Comparison of ENCODE assay signal across 8 cellular contexts in the genomic region with DNA sequence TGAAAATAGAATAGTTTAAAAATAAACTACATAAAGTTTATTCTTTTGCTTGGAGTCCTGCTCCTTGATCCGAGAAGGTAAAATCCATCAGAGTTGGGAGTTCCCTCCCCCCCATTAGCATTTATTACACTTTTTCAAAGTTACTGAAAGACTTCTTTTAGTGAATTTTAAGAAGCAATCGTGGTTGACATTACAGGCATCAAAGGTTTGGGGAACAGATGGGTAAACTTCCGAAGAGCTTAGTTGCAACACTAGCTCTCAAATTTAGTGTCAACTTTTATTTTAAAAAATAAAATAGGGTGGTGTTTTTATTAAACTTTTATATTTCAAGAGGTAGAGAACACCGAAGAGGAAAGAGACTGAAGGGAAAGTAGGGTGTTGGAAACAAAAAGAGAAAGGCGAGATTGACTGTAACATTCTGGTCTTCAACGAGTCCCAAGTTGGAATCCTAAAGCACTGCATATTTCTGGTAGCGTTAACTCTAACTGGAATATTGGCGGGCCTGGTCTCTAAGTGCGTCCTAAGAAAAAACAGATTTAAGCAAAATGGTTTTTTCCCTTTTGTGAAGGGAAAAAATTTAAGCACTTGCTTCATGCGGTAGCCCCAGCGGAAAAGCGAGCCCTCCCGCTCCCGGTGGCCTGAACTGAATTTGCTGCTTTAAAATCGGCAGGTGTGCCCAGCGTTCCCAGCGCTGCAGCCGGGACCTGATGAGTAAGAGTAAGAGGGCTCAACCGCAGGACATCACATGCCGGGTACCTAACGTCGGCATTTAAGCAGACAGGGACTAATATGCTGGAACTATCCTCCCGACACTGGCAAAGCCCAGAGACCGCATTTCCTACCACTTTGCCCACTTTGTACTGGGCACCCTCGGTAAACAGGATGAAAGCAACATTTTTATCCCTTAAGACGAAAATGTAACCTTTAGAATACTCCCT. TPM values are rescaled to one million over a fixed set of nuclear protein-coding genes. Genes with fewer than 3 reads are reported as not detected.
A peak's percentile ranks its signal among the peaks of the same experiment; 100 is the strongest.
DNase-seq lines count a peak whose midpoint lies in the region; ATAC-seq and TF ChIP-seq lines count a peak whose summit lies in the region.

No MANE protein-coding gene starts in this region.

- intact Hi-C loops in MCF 10A (cut with micrococcal nuclease): loop anchor here (10.0 kb wide), 1 partner anchor 803 kb away; no protein-coding TSS in a partner anchor

- no peak for TF ChIP-seq RAD21 in SK-N-SH (IDR thresholded peaks at IDR 0.05; ENCODE audit: low read length)
- no peak for TF ChIP-seq RAD21 in liver (IDR thresholded peaks at IDR 0.05)

- 96% methylated on average over 26 of the region's 26 CpGs for WGBS in SK-N-SH (ENCODE audit: low lambda C conversion rate)
- 84% methylated on average over 26 of the region's 26 CpGs for WGBS in liver
- 77% methylated on average over 26 of the region's 26 CpGs for WGBS in suprapubic skin

- H3K4me1 ChIP-seq in SK-N-SH (ENCODE audit: control insufficient read depth in 1 of 2, insufficient read depth in 2 of 2, low read depth in 1 of 2, low read length in 1 of 2): peaks cover 0 to 13% of the 10 kb centered on the region in 2 experiments; a peak in 2 of 4 replicates
- peaks cover 6 to 31% (median 25%) of the 10 kb centered on the region in 4 donors for H3K4me1 ChIP-seq in liver (ENCODE audit: control insufficient read depth in 4 of 4, insufficient read depth in 4 of 4, low read length in 3 of 4)
- peaks cover 61% of the 10 kb centered on the region for H3K4me1 ChIP-seq in suprapubic skin

- no peaks in the 10 kb centered on the region for H3K9me3 ChIP-seq in SK-N-SH
- no peaks in the 10 kb centered on the region for H3K9me3 ChIP-seq in liver (ENCODE audit: control insufficient read depth in 4 of 4, low read length in 3 of 4)
- no peaks in the 10 kb centered on the region for H3K9me3 ChIP-seq in suprapubic skin

- H3K9ac ChIP-seq in SK-N-SH (peak overlapping the region; percentile 85; the same call in 1 of the 2 replicates), liver (ENCODE audit: low read depth in 1 of 2, low read length in 2 of 2) (peak overlapping the region; percentile 89 to 91)

- POLR2A ChIA-PET in SK-N-SH (lab: Yijun Ruan, JAX) (interaction anchor here (1.2 to 2.1 kb wide), 2 partner anchors 26 to 164 kb away, joined by 3 to 8 read pairs; no protein-coding TSS in a partner anchor), MCF 10A (lab: Yijun Ruan, JAX) (interaction anchor here (0.6 to 15.8 kb wide), 9 partner anchors 28 to 445 kb away, joined by 3 to 369 read pairs (median 4); partner anchors contain the start of gene NFIA)

- no TSS peak for BruUV-seq in MCF 10A (replicated peaks; lab: Mats Ljungman, UMichigan)

- H3K36me3 Mint-ChIP-seq in MCF 10A (ENCODE audit: insufficient read depth, unreplicated experiment): no peaks in the 10 kb centered on the region

- H3K27ac ChIP-seq in SK-N-SH (ENCODE audit: low read depth in 2 of 2, low read length in 1 of 2) (no peak overlapping the region; a peak in 1 of 4 replicates), liver (ENCODE audit: low read depth in 1 of 2, low read length in 2 of 2) (peak overlapping the region in 1 of 2 donors; percentile 78), suprapubic skin (peak overlapping the region; percentile 98)

- DNase-seq in SK-N-SH (no peak), MCF 10A (ENCODE audit: unreplicated experiment) (no peak), suprapubic skin (ENCODE audit: low spot score in 2 of 2) (no peak), GM13977 (ENCODE audit: low spot score) (no peak), SW 1271 (lab: John Stamatoyannopoulos, UW) (no peak)

- peak overlapping the region; percentile 92 for H3K4me2 ChIP-seq in SK-N-SH

- no peaks in the 10 kb centered on the region for H3K27me3 Mint-ChIP-seq in MCF 10A (ENCODE audit: insufficient read depth, unreplicated experiment)

- in situ Hi-C loops in GM13977 (cut with MboI; ENCODE audit: low pct_unique_long_range_greater_than_20kb, low sequenced_read_pairs, unreplicated experiment): no loop called here

- TF ChIP-seq EP300 in SK-N-SH (IDR thresholded peaks at IDR 0.05; ENCODE audit: borderline replicate concordance in 1 of 2, low read depth in 1 of 2, low read length in 1 of 2) (no peak), suprapubic skin (IDR thresholded peaks at IDR 0.05) (no peak)

- H3K36me3 ChIP-seq in SK-N-SH (replicated peaks in 1 of 2; ENCODE audit: control insufficient read depth in 1 of 2, insufficient read depth in 2 of 2, low read length in 1 of 2): no peaks in the 10 kb centered on the region
- H3K36me3 ChIP-seq in liver (ENCODE audit: control insufficient read depth in 4 of 4, insufficient read depth in 3 of 4, low read depth in 1 of 4, low read length in 3 of 4): no peaks in the 10 kb centered on the region
- H3K36me3 ChIP-seq in suprapubic skin: no peaks in the 10 kb centered on the region

- no peak for TF ChIP-seq POLR2A in suprapubic skin (IDR thresholded peaks at IDR 0.05)

- no peaks in the 10 kb centered on the region for H3K9me2 ChIP-seq in SK-N-SH

- H3K4me3 Mint-ChIP-seq in MCF 10A (ENCODE audit: unreplicated experiment): peak overlapping the region; percentile 76

- H2AFZ ChIP-seq in SK-N-SH (ENCODE audit: low read depth): no peak overlapping the region

- CTCF ChIA-PET in SK-N-SH (lab: Yijun Ruan, JAX): interaction anchor here (0.8 to 5.6 kb wide), 11 partner anchors 26 to 1075 kb away, joined by 3 to 43 read pairs (median 9); no protein-coding TSS in a partner anchor
- CTCF ChIA-PET in MCF 10A (lab: Yijun Ruan, JAX): interaction anchor here (0.6 to 5.3 kb wide), 7 partner anchors 27 to 401 kb away, joined by 3 to 77 read pairs (median 36); no protein-coding TSS in a partner anchor

- no peaks in the 10 kb centered on the region for H4K20me1 ChIP-seq in SK-N-SH (ENCODE audit: insufficient read depth)

- ATAC-seq in SK-N-SH treated with all-trans-retinoic acid at 6 μM for 48 hours (no peak), GM18517 (IDR thresholded peaks at IDR 0.05; ENCODE audit: unreplicated experiment) (no peak)

- H3F3A ChIP-seq in SK-N-SH (replicated peaks; ENCODE audit: insufficient read depth): no peaks in the 10 kb centered on the region

- no peaks in the 10 kb centered on the region for H3K79me2 ChIP-seq in SK-N-SH (ENCODE audit: insufficient read depth)

- no peaks in the 10 kb centered on the region for H3K9me3 Mint-ChIP-seq in MCF 10A (ENCODE audit: unreplicated experiment)

- peaks cover 19% of the 10 kb centered on the region for H3K4me1 Mint-ChIP-seq in MCF 10A (ENCODE audit: insufficient read depth, unreplicated experiment)

- H3K4me3 ChIP-seq in SK-N-SH (ENCODE audit: low read depth in 2 of 2, low read length in 1 of 2): peak overlapping the region; percentile 84 to 92; a peak in 3 of 4 replicates
- H3K4me3 ChIP-seq in liver (ENCODE audit: low read depth in 1 of 3, low read length in 3 of 3): peak overlapping the region in 2 of 3 donors; percentile 69 to 93
- H3K4me3 ChIP-seq in suprapubic skin: peak overlapping the region; percentile 86

- H3K27ac Mint-ChIP-seq in MCF 10A (ENCODE audit: low read depth, unreplicated experiment): no peak overlapping the region

- H3K27me3 ChIP-seq in SK-N-SH (ENCODE audit: insufficient read depth) (no peaks in the 10 kb centered on the region), liver (ENCODE audit: control insufficient read depth in 4 of 4, insufficient read depth in 4 of 4, low read length in 3 of 4) (no peaks in the 10 kb centered on the region), suprapubic skin (no peaks in the 10 kb centered on the region)

- TF ChIP-seq CTCF in SK-N-SH (IDR thresholded peaks at IDR 0.05) (no peak), MCF 10A (IDR thresholded peaks at IDR 0.05; ENCODE audit: unreplicated experiment) (no peak), liver (IDR thresholded peaks at IDR 0.05; ENCODE audit: low read depth, low read length, missing input control) (no peak), suprapubic skin (IDR thresholded peaks at IDR 0.05) (no peak), GM13977 (IDR thresholded peaks at IDR 0.05; ENCODE audit: extremely low read depth, insufficient read depth, missing control alignments) (no peak)

TF ChIP-seq in SK-N-SH, 30 proteins besides CTCF, POLR2A, EP300 and RAD21 (continues in another document):
- TF ChIP-seq NRF1 (IDR thresholded peaks at IDR 0.05; ENCODE audit: low read depth, low read length): no peak
- no peak for TF ChIP-seq TAF1 (IDR thresholded peaks at IDR 0.05; ENCODE audit: borderline replicate concordance, low read depth, low read length)
- TF ChIP-seq EZH2phosphoT487 (IDR thresholded peaks at IDR 0.05; ENCODE audit: borderline replicate concordance, low read depth): no peak
- no peak for TF ChIP-seq JUND (IDR thresholded peaks at IDR 0.05)
- TF ChIP-seq POLR2AphosphoS5 (IDR thresholded peaks at IDR 0.05; ENCODE audit: low read depth, low read length): no peak
- TF ChIP-seq SIN3A (IDR thresholded peaks at IDR 0.05; ENCODE audit: borderline replicate concordance, low read depth, low read length): no peak
- no peak for TF ChIP-seq MEF2A (IDR thresholded peaks at IDR 0.05; ENCODE audit: borderline replicate concordance, low read depth)

TF ChIP-seq in SK-N-SH treated with all-trans-retinoic acid at 6 μM for 48 hours, 23 proteins besides CTCF, POLR2A, EP300 and RAD21 (continues in another document):
- TF ChIP-seq ZFP30 (CRISPR knock-in tag; IDR thresholded peaks at IDR 0.05): no peak
- no peak for TF ChIP-seq ZC3H10 (CRISPR knock-in tag; IDR thresholded peaks at IDR 0.05)
- no peak for TF ChIP-seq ESRRG (CRISPR knock-in tag; IDR thresholded peaks at IDR 0.05)

TF ChIP-seq in liver, 16 proteins besides CTCF, POLR2A, EP300 and RAD21 (continues in another document):
- TF ChIP-seq, protein P1, sequence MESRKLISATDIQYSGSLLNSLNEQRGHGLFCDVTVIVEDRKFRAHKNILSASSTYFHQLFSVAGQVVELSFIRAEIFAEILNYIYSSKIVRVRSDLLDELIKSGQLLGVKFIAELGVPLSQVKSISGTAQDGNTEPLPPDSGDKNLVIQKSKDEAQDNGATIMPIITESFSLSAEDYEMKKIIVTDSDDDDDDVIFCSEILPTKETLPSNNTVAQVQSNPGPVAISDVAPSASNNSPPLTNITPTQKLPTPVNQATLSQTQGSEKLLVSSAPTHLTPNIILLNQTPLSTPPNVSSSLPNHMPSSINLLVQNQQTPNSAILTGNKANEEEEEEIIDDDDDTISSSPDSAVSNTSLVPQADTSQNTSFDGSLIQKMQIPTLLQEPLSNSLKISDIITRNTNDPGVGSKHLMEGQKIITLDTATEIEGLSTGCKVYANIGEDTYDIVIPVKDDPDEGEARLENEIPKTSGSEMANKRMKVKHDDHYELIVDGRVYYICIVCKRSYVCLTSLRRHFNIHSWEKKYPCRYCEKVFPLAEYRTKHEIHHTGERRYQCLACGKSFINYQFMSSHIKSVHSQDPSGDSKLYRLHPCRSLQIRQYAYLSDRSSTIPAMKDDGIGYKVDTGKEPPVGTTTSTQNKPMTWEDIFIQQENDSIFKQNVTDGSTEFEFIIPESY (IDR thresholded peaks at IDR 0.05): no peak
- TF ChIP-seq GABPA (IDR thresholded peaks at IDR 0.05 in 1 of 2, conservative IDR thresholded peaks at IDR 0.05 in 1 of 2): no peak
- TF ChIP-seq SP1 (IDR thresholded peaks at IDR 0.05): no peak
- TF ChIP-seq TAF1 (conservative IDR thresholded peaks at IDR 0.05): no peak

RNA-seq across cellular contexts. Expression of gene NFIA, which starts 30.6 kb away (rescaled TPM):
- polyA plus RNA-seq in SK-N-SH (2012; rRNA removed) (3.3 and 4.1 TPM in 2 replicates), liver (10 to 100 TPM in 1 of 2 donors, 1 to 10 TPM in 1; 6.8 to 53.7 TPM)
- polyA plus RNA-seq in SK-N-SH (2012; cell fraction: cytosol; rRNA removed): 2.1 and 2.7 TPM in 2 replicates
- 1.6 and 3.1 TPM in 2 replicates for polyA plus RNA-seq in SK-N-SH (2012; cell fraction: nucleus; rRNA removed)
- total RNA-seq in MCF 10A (2022) (47.4 and 54.8 TPM in 2 replicates), liver (10 to 100 TPM; 16.6 to 27.7 TPM), suprapubic skin (10 to 100 TPM; 30.1 to 54.2 (median 48.2) TPM)
